1 cellular context compared by ENCODE assay signal in the genomic region with DNA sequence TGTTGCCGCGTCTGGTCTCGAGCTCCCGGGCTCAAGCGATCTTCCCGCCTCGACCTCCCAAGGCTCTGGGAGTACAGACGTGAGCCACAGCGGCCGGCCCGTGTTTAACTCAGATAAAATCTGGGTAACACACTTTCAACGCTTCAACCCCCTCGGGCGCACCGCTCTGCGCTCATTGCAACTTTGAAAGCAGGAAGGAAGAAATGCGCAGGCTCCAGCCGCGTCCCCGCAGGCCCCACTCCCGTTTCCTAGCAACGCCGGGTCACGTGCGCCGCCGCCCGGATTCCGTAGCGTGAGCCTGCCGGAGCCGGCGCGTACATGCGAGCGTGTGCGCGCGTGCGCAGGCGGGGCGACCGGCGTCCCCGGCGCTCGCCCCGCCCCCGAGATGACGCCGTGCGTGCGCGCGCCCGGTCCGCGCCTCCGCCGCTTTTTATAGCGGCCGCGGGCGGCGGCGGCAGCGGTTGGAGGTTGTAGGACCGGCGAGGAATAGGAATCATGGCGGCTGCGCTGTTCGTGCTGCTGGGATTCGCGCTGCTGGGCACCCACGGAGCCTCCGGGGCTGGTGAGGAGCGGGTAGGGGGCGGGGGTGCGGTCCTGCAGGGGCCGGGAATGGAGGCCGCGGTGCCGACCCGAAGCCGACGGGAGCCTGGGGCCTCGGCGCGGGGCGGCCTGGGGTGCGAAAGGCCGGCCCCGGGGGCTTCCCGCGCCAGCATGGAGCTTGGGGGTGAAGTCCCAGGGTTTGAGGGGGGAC.
A peak's percentile ranks its signal among the peaks of the same experiment; 100 is the strongest.
TF ChIP-seq lines count a peak whose summit lies in the region.

A gene (plus strand): TSS at position 457 of the 751 bp plus-strand sequence. CDS start 39 bp downstream, at position 496.

TF ChIP-seq in HepG2, 621 proteins besides CTCF, POLR2A, EP300 and RAD21 (continued from another document and continues in another):
- TF ChIP-seq, protein P1, sequence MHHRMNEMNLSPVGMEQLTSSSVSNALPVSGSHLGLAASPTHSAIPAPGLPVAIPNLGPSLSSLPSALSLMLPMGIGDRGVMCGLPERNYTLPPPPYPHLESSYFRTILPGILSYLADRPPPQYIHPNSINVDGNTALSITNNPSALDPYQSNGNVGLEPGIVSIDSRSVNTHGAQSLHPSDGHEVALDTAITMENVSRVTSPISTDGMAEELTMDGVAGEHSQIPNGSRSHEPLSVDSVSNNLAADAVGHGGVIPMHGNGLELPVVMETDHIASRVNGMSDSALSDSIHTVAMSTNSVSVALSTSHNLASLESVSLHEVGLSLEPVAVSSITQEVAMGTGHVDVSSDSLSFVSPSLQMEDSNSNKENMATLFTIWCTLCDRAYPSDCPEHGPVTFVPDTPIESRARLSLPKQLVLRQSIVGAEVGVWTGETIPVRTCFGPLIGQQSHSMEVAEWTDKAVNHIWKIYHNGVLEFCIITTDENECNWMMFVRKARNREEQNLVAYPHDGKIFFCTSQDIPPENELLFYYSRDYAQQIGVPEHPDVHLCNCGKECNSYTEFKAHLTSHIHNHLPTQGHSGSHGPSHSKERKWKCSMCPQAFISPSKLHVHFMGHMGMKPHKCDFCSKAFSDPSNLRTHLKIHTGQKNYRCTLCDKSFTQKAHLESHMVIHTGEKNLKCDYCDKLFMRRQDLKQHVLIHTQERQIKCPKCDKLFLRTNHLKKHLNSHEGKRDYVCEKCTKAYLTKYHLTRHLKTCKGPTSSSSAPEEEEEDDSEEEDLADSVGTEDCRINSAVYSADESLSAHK (CRISPR knock-in tag; IDR thresholded peaks at IDR 0.05; ENCODE audit: borderline replicate concordance) = no peak
- TF ChIP-seq ZNF883 (CRISPR knock-in tag; IDR thresholded peaks at IDR 0.05; ENCODE audit: not compliant biosample characterization) = no peak
- TF ChIP-seq IKZF1 (IDR thresholded peaks at IDR 0.05) = no peak
- TF ChIP-seq KMT2B (CRISPR knock-in tag; IDR thresholded peaks at IDR 0.05) = 0 out of 2 replicates have a peak, but pooled peaks have one; percentile 32
- TF ChIP-seq, protein P2, sequence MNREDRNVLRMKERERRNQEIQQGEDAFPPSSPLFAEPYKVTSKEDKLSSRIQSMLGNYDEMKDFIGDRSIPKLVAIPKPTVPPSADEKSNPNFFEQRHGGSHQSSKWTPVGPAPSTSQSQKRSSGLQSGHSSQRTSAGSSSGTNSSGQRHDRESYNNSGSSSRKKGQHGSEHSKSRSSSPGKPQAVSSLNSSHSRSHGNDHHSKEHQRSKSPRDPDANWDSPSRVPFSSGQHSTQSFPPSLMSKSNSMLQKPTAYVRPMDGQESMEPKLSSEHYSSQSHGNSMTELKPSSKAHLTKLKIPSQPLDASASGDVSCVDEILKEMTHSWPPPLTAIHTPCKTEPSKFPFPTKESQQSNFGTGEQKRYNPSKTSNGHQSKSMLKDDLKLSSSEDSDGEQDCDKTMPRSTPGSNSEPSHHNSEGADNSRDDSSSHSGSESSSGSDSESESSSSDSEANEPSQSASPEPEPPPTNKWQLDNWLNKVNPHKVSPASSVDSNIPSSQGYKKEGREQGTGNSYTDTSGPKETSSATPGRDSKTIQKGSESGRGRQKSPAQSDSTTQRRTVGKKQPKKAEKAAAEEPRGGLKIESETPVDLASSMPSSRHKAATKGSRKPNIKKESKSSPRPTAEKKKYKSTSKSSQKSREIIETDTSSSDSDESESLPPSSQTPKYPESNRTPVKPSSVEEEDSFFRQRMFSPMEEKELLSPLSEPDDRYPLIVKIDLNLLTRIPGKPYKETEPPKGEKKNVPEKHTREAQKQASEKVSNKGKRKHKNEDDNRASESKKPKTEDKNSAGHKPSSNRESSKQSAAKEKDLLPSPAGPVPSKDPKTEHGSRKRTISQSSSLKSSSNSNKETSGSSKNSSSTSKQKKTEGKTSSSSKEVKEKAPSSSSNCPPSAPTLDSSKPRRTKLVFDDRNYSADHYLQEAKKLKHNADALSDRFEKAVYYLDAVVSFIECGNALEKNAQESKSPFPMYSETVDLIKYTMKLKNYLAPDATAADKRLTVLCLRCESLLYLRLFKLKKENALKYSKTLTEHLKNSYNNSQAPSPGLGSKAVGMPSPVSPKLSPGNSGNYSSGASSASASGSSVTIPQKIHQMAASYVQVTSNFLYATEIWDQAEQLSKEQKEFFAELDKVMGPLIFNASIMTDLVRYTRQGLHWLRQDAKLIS (CRISPR knock-in tag; IDR thresholded peaks at IDR 0.05) = no peak; the same call in 1 of the 2 replicates
- no peak for TF ChIP-seq HOXA9 (CRISPR knock-in tag; IDR thresholded peaks at IDR 0.05; ENCODE audit: borderline replicate concordance)
- peak; percentile 58; the same call in 1 of the 2 replicates for TF ChIP-seq PHF21A (CRISPR knock-in tag; IDR thresholded peaks at IDR 0.05)
- no peak for TF ChIP-seq ZNF329 (CRISPR knock-in tag; IDR thresholded peaks at IDR 0.05; ENCODE audit: low read depth)
- no peak for TF ChIP-seq KAT2B (IDR thresholded peaks at IDR 0.05; ENCODE audit: borderline replicate concordance, low read depth, low read length)
- no peak for TF ChIP-seq MIER2 (CRISPR knock-in tag; IDR thresholded peaks at IDR 0.05)
- TF ChIP-seq, protein P3, sequence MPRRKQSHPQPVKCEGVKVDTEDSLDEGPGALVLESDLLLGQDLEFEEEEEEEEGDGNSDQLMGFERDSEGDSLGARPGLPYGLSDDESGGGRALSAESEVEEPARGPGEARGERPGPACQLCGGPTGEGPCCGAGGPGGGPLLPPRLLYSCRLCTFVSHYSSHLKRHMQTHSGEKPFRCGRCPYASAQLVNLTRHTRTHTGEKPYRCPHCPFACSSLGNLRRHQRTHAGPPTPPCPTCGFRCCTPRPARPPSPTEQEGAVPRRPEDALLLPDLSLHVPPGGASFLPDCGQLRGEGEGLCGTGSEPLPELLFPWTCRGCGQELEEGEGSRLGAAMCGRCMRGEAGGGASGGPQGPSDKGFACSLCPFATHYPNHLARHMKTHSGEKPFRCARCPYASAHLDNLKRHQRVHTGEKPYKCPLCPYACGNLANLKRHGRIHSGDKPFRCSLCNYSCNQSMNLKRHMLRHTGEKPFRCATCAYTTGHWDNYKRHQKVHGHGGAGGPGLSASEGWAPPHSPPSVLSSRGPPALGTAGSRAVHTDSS (CRISPR knock-in tag; conservative IDR thresholded peaks at IDR 0.05) = no peak
- TF ChIP-seq ZNF335 (CRISPR knock-in tag; IDR thresholded peaks at IDR 0.05) = no peak
- no peak for TF ChIP-seq ZNF260 (CRISPR knock-in tag; IDR thresholded peaks at IDR 0.05; ENCODE audit: borderline replicate concordance, low read depth)
- TF ChIP-seq KLF6 (CRISPR knock-in tag; IDR thresholded peaks at IDR 0.05) = no peak; the same call in 1 of the 2 replicates
- TF ChIP-seq, protein P4, sequence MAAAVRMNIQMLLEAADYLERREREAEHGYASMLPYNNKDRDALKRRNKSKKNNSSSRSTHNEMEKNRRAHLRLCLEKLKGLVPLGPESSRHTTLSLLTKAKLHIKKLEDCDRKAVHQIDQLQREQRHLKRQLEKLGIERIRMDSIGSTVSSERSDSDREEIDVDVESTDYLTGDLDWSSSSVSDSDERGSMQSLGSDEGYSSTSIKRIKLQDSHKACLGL (CRISPR knock-in tag; IDR thresholded peaks at IDR 0.05) = peak; percentile 23; the same call in 1 of the 2 replicates
- TF ChIP-seq SAP130 (CRISPR knock-in tag; IDR thresholded peaks at IDR 0.05; ENCODE audit: low read depth) = peak; percentile 94
- no peak for TF ChIP-seq KDM4B (CRISPR knock-in tag; IDR thresholded peaks at IDR 0.05)
- TF ChIP-seq, protein P5, sequence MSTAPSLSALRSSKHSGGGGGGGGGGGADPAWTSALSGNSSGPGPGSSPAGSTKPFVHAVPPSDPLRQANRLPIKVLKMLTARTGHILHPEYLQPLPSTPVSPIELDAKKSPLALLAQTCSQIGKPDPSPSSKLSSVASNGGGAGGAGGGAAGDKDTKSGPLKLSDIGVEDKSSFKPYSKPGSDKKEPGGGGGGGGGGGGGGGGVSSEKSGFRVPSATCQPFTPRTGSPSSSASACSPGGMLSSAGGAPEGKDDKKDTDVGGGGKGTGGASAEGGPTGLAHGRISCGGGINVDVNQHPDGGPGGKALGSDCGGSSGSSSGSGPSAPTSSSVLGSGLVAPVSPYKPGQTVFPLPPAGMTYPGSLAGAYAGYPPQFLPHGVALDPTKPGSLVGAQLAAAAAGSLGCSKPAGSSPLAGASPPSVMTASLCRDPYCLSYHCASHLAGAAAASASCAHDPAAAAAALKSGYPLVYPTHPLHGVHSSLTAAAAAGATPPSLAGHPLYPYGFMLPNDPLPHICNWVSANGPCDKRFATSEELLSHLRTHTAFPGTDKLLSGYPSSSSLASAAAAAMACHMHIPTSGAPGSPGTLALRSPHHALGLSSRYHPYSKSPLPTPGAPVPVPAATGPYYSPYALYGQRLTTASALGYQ (CRISPR knock-in tag; IDR thresholded peaks at IDR 0.05) = no peak
- TF ChIP-seq, protein P6, sequence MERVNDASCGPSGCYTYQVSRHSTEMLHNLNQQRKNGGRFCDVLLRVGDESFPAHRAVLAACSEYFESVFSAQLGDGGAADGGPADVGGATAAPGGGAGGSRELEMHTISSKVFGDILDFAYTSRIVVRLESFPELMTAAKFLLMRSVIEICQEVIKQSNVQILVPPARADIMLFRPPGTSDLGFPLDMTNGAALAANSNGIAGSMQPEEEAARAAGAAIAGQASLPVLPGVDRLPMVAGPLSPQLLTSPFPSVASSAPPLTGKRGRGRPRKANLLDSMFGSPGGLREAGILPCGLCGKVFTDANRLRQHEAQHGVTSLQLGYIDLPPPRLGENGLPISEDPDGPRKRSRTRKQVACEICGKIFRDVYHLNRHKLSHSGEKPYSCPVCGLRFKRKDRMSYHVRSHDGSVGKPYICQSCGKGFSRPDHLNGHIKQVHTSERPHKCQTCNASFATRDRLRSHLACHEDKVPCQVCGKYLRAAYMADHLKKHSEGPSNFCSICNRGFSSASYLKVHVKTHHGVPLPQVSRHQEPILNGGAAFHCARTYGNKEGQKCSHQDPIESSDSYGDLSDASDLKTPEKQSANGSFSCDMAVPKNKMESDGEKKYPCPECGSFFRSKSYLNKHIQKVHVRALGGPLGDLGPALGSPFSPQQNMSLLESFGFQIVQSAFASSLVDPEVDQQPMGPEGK (CRISPR knock-in tag; IDR thresholded peaks at IDR 0.05) = no peak
- peak; percentile 81 for TF ChIP-seq ZFX (CRISPR knock-in tag; IDR thresholded peaks at IDR 0.05; ENCODE audit: low read depth)
- no peak for TF ChIP-seq SMYD3 (CRISPR knock-in tag; IDR thresholded peaks at IDR 0.05)
- TF ChIP-seq, protein P7, sequence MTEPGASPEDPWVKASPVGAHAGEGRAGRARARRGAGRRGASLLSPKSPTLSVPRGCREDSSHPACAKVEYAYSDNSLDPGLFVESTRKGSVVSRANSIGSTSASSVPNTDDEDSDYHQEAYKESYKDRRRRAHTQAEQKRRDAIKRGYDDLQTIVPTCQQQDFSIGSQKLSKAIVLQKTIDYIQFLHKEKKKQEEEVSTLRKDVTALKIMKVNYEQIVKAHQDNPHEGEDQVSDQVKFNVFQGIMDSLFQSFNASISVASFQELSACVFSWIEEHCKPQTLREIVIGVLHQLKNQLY (CRISPR knock-in tag; IDR thresholded peaks at IDR 0.05) = no peak; the same call in 1 of the 2 replicates
- no peak for TF ChIP-seq ZNF839 (CRISPR knock-in tag; IDR thresholded peaks at IDR 0.05; ENCODE audit: borderline replicate concordance)
- TF ChIP-seq, protein P8, sequence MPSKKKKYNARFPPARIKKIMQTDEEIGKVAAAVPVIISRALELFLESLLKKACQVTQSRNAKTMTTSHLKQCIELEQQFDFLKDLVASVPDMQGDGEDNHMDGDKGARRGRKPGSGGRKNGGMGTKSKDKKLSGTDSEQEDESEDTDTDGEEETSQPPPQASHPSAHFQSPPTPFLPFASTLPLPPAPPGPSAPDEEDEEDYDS (CRISPR knock-in tag; IDR thresholded peaks at IDR 0.05) = peak; percentile 98
- peak; percentile 44; the same call in 1 of the 2 replicates for TF ChIP-seq HOXA5 (CRISPR knock-in tag; IDR thresholded peaks at IDR 0.05)
- TF ChIP-seq SMAD9 (CRISPR knock-in tag; IDR thresholded peaks at IDR 0.05) = no peak
- no peak for TF ChIP-seq HMG20A (CRISPR knock-in tag; IDR thresholded peaks at IDR 0.05; ENCODE audit: borderline replicate concordance)
- TF ChIP-seq NONO (IDR thresholded peaks at IDR 0.05) = no peak
- TF ChIP-seq NONO (CRISPR knock-in tag; conservative IDR thresholded peaks at IDR 0.05) = no peak; the same call in 1 of the 2 replicates
- no peak for TF ChIP-seq ZNF17 (CRISPR knock-in tag; IDR thresholded peaks at IDR 0.05)
- no peak for TF ChIP-seq ZNF230 (CRISPR knock-in tag; IDR thresholded peaks at IDR 0.05)
- TF ChIP-seq AHR (CRISPR knock-in tag; IDR thresholded peaks at IDR 0.05) = no peak
- TF ChIP-seq, protein P9, sequence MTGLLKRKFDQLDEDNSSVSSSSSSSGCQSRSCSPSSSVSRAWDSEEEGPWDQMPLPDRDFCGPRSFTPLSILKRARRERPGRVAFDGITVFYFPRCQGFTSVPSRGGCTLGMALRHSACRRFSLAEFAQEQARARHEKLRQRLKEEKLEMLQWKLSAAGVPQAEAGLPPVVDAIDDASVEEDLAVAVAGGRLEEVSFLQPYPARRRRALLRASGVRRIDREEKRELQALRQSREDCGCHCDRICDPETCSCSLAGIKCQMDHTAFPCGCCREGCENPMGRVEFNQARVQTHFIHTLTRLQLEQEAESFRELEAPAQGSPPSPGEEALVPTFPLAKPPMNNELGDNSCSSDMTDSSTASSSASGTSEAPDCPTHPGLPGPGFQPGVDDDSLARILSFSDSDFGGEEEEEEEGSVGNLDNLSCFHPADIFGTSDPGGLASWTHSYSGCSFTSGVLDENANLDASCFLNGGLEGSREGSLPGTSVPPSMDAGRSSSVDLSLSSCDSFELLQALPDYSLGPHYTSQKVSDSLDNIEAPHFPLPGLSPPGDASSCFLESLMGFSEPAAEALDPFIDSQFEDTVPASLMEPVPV (CRISPR knock-in tag; IDR thresholded peaks at IDR 0.05) = 0 out of 2 replicates have a peak, but pooled peaks have one; percentile 39
- TF ChIP-seq MED1 (CRISPR knock-in tag; IDR thresholded peaks at IDR 0.05) = peak; percentile 71
- TF ChIP-seq ZNF605 (CRISPR knock-in tag; IDR thresholded peaks at IDR 0.05) = peak; percentile 73; the same call in 1 of the 2 replicates
- no peak for TF ChIP-seq DPF2 (CRISPR knock-in tag; IDR thresholded peaks at IDR 0.05; ENCODE audit: borderline replicate concordance, low read depth)
- no peak for TF ChIP-seq ZNF44 (CRISPR knock-in tag; IDR thresholded peaks at IDR 0.05)
- TF ChIP-seq, protein P10, sequence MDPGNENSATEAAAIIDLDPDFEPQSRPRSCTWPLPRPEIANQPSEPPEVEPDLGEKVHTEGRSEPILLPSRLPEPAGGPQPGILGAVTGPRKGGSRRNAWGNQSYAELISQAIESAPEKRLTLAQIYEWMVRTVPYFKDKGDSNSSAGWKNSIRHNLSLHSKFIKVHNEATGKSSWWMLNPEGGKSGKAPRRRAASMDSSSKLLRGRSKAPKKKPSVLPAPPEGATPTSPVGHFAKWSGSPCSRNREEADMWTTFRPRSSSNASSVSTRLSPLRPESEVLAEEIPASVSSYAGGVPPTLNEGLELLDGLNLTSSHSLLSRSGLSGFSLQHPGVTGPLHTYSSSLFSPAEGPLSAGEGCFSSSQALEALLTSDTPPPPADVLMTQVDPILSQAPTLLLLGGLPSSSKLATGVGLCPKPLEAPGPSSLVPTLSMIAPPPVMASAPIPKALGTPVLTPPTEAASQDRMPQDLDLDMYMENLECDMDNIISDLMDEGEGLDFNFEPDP (CRISPR knock-in tag; conservative IDR thresholded peaks at IDR 0.05) = no peak
- TF ChIP-seq POLR2G (IDR thresholded peaks at IDR 0.05; ENCODE audit: low read depth, low read length) = peak; percentile 97
- TF ChIP-seq ZNF317 (CRISPR knock-in tag; IDR thresholded peaks at IDR 0.05) = no peak
- TF ChIP-seq ZNF773 (CRISPR knock-in tag; IDR thresholded peaks at IDR 0.05; ENCODE audit: borderline replicate concordance) = peak; percentile 47; the same call in 1 of the 2 replicates
- no peak; the same call in 1 of the 2 replicates for TF ChIP-seq FOXO1 (CRISPR knock-in tag; IDR thresholded peaks at IDR 0.05)
